In genomic region chr2:128734521-128735295, GRCh38 we compare ENCODE assay signal across 8 cellular contexts.
DNase-seq lines count a peak whose midpoint lies in the region; ATAC-seq and TF ChIP-seq lines count a peak whose summit lies in the region.

No MANE protein-coding gene starts in this region.

- peak overlapping the region in 9 of 11 experiments; percentile 44 to 79 (median 66); a peak in 18 of 22 replicates for H3K9ac ChIP-seq in BLaER1 treated with 17β-estradiol and CSF1 and Interleukin-3, amounts not matched to agents 10 nM and 100 nM
- no peak overlapping the region for H3K9ac ChIP-seq in OCI-LY1 (ENCODE audit: low read length)

- H3K9me3 ChIP-seq in BLaER1 treated with 17β-estradiol and CSF1 and Interleukin-3, amounts not matched to agents 10 nM and 100 nM (replicated peaks in 1 of 11), result peaks cover 0 to 15% (median 6%) of the 10 kb centered on the region in 11 experiments; a peak in 9 of 22 replicates
- H3K9me3 ChIP-seq in OCI-LY1 (ENCODE audit: low read length), result no peaks in the 10 kb centered on the region
- H3K9me3 ChIP-seq in right cardiac atrium (ENCODE audit: control insufficient read depth, low read length), result no peaks in the 10 kb centered on the region
- no peaks in the 10 kb centered on the region for H3K9me3 ChIP-seq in hepatocyte (ENCODE audit: low read depth)

- peak overlapping the region in 10 of 11 experiments; percentile 2 to 86 (median 81); a peak in 19 of 22 replicates for H3K27ac ChIP-seq in BLaER1 treated with 17β-estradiol and CSF1 and Interleukin-3, amounts not matched to agents 10 nM and 100 nM
- H3K27ac ChIP-seq in OCI-LY1 (ENCODE audit: low read depth, low read length, poor library complexity, severe bottlenecking), result no peak overlapping the region
- H3K27ac ChIP-seq in right cardiac atrium (ENCODE audit: low read length), result no peak overlapping the region
- H3K27ac ChIP-seq in hepatocyte, result no peak overlapping the region

- H2AFZ ChIP-seq in OCI-LY1 (ENCODE audit: low read length), result no peak overlapping the region
- no peak overlapping the region for H2AFZ ChIP-seq in hepatocyte

- DNase-seq in right cardiac atrium (peak; percentile 52 to 62 (median 57)), hepatocyte (ENCODE audit: low spot score) (no peak), DMS114 treated with DMSO at 0.1 percent for 48 hours (lab: John Stamatoyannopoulos, UW; ENCODE audit: unreplicated experiment) (no peak)
- no peak for DNase-seq in activated effector memory CD4-positive, alpha-beta T cell treated with Interleukin-2 at 50 U/mL for 16 hours

- peak overlapping the region; percentile 78 to 95 (median 89) for H3K4me2 ChIP-seq in BLaER1 treated with 17β-estradiol and CSF1 and Interleukin-3, amounts not matched to agents 10 nM and 100 nM
- H3K4me2 ChIP-seq in OCI-LY1 (ENCODE audit: low read length) (no peak overlapping the region), hepatocyte (no peak overlapping the region)

- H3K79me2 ChIP-seq in OCI-LY1 (ENCODE audit: insufficient read depth, low read length), result no peaks in the 10 kb centered on the region
- H3K79me2 ChIP-seq in hepatocyte, result no peaks in the 10 kb centered on the region

- TF ChIP-seq CTCF in OCI-LY1 (IDR thresholded peaks at IDR 0.05; ENCODE audit: low read length) (peak; percentile 12; the same call in 1 of the 2 replicates), hepatocyte (IDR thresholded peaks at IDR 0.05; ENCODE audit: poor library complexity) (no peak)

- no peaks in the 10 kb centered on the region for H4K20me1 ChIP-seq in BLaER1 treated with 17β-estradiol and CSF1 and Interleukin-3, amounts not matched to agents 10 nM and 100 nM
- H4K20me1 ChIP-seq in OCI-LY1 (ENCODE audit: insufficient read depth, low read length), result no peaks in the 10 kb centered on the region
- no peaks in the 10 kb centered on the region for H4K20me1 ChIP-seq in hepatocyte (ENCODE audit: insufficient read depth, poor library complexity, severe bottlenecking)

- WGBS in right cardiac atrium, result 59% methylated on average over 37 of the region's 37 CpGs
- WGBS in hepatocyte (ENCODE audit: low lambda C conversion rate, missing lambda C conversion rate), result 91% methylated on average over 37 of the region's 37 CpGs

- H3K9me2 ChIP-seq in OCI-LY1 (ENCODE audit: low read depth, low read length) (no peaks in the 10 kb centered on the region), hepatocyte (replicated peaks; ENCODE audit: insufficient read depth) (no peaks in the 10 kb centered on the region)

- no peaks in the 10 kb centered on the region for H3K36me3 ChIP-seq in BLaER1 treated with 17β-estradiol and CSF1 and Interleukin-3, amounts not matched to agents 10 nM and 100 nM
- no peaks in the 10 kb centered on the region for H3K36me3 ChIP-seq in OCI-LY1 (ENCODE audit: insufficient read depth, low read length)
- no peaks in the 10 kb centered on the region for H3K36me3 ChIP-seq in hepatocyte (replicated peaks; ENCODE audit: insufficient read depth, low read depth)

- intact Hi-C loops in right cardiac atrium (cut with DNase I), result loop anchor here in 1 of 4 donors (10.0 kb wide), 1 partner anchor 520 kb away; no protein-coding TSS in a partner anchor

- no peaks in the 10 kb centered on the region for H3K27me3 ChIP-seq in BLaER1 treated with 17β-estradiol and CSF1 and Interleukin-3, amounts not matched to agents 10 nM and 100 nM
- H3K27me3 ChIP-seq in OCI-LY1 (ENCODE audit: insufficient read depth, low read length) (no peaks in the 10 kb centered on the region), right cardiac atrium (ENCODE audit: control insufficient read depth, insufficient read depth) (no peaks in the 10 kb centered on the region), hepatocyte (no peaks in the 10 kb centered on the region)

- H3F3A ChIP-seq in OCI-LY1 (ENCODE audit: insufficient read depth, low read length), result no peaks in the 10 kb centered on the region

- ATAC-seq in GM19452 (IDR thresholded peaks at IDR 0.05; ENCODE audit: unreplicated experiment) (peak; percentile 35), right cardiac atrium (peak in 1 of 2 donors; percentile 39), HG03565 (IDR thresholded peaks at IDR 0.05; ENCODE audit: unreplicated experiment) (no peak)

- peaks cover 46 to 68% (median 61%) of the 10 kb centered on the region in 10 experiments for H3K4me1 ChIP-seq in BLaER1 treated with 17β-estradiol and CSF1 and Interleukin-3, amounts not matched to agents 10 nM and 100 nM
- H3K4me1 ChIP-seq in OCI-LY1 (ENCODE audit: insufficient read depth, low read length, severe bottlenecking), result no peaks in the 10 kb centered on the region
- no peaks in the 10 kb centered on the region for H3K4me1 ChIP-seq in right cardiac atrium (ENCODE audit: control insufficient read depth, insufficient read depth, low read length)
- H3K4me1 ChIP-seq in hepatocyte (ENCODE audit: insufficient read depth), result peaks cover 4% of the 10 kb centered on the region

- peak overlapping the region in 7 of 10 experiments; percentile 19 to 59 (median 34); a peak in 13 of 20 replicates for H3K4me3 ChIP-seq in BLaER1 treated with 17β-estradiol and CSF1 and Interleukin-3, amounts not matched to agents 10 nM and 100 nM
- H3K4me3 ChIP-seq in OCI-LY1 (ENCODE audit: low read depth, low read length, poor library complexity, severe bottlenecking) (no peak overlapping the region), right cardiac atrium (ENCODE audit: low read length) (no peak overlapping the region), hepatocyte (no peak overlapping the region)

Comparison
In these comparisons a context has a peak if more than half of its experiments do, and no peak if none do; other contexts are left out.
1. H3K27ac ChIP-seq: peak in BLaER1 treated with 17β-estradiol and CSF1 and Interleukin-3, amounts not matched to agents 10 nM and 100 nM (10 of 11); none in OCI-LY1 (single experiment), right cardiac atrium (single experiment) and hepatocyte (single experiment).
2. H3K4me2 ChIP-seq: peak in BLaER1 treated with 17β-estradiol and CSF1 and Interleukin-3, amounts not matched to agents 10 nM and 100 nM (11 of 11); none in OCI-LY1 (single experiment) and hepatocyte (single experiment).
3. H3K4me3 ChIP-seq: peak in BLaER1 treated with 17β-estradiol and CSF1 and Interleukin-3, amounts not matched to agents 10 nM and 100 nM (7 of 10); none in OCI-LY1 (single experiment), right cardiac atrium (single experiment) and hepatocyte (single experiment).
4. DNase-seq: peak in right cardiac atrium (3 of 3); none in activated effector memory CD4-positive, alpha-beta T cell treated with Interleukin-2 at 50 U/mL for 16 hours (single experiment), hepatocyte (single experiment) and DMS114 treated with DMSO at 0.1 percent for 48 hours (single experiment).